In genomic region chr14:68966872-68967301, GRCh38 we compare ENCODE assay signal across 13 cellular contexts. TPM values are rescaled to one million over a fixed set of nuclear protein-coding genes. Genes with fewer than 3 reads are reported as not detected.
DNase-seq lines count a peak whose midpoint lies in the region; ATAC-seq and TF ChIP-seq lines count a peak whose summit lies in the region.
"Had no signal": no experiment of that assay in that cellular context is flagged by ENCODE, and none has a peak within 500 bp of the region (broad histone marks: within the 10 kb centered on the region; RNA-seq: fewer than 3 reads in every experiment).

No MANE protein-coding gene starts in this region.

- no peak overlapping the region for H3K4me3 Mint-ChIP-seq in activated T-cell treated with anti-CD3 and anti-CD28 coated beads, Interleukin-2, amount 50 U/mL, for 24 hours
- H3K4me3 Mint-ChIP-seq in activated T-cell treated with anti-CD3 and anti-CD28 coated beads, Interleukin-2, amount 50 U/mL, for 4 hours = no peak overlapping the region
- H3K4me3 Mint-ChIP-seq: stimulated activated effector memory CD8-positive, alpha-beta T cell treated with anti-CD3 and anti-CD28 coated beads, Interleukin-12 subunit alpha, Interleukin-12 subunit beta, amount 100 ng/mL, for 72 hours had no signal

- H3K27ac Mint-ChIP-seq in activated T-cell treated with anti-CD3 and anti-CD28 coated beads, Interleukin-2, amount 50 U/mL, for 24 hours = peak overlapping the region; percentile 64
- H3K27ac Mint-ChIP-seq: stimulated activated effector memory CD8-positive, alpha-beta T cell treated with anti-CD3 and anti-CD28 coated beads, Interleukin-12 subunit alpha, Interleukin-12 subunit beta, amount 100 ng/mL, for 72 hours had no signal

- H3K27ac ChIP-seq in cingulate gyrus (ENCODE audit: low read depth, low read length) (peak overlapping the region; percentile 23), muscle layer of duodenum (ENCODE audit: low read length) (peak overlapping the region; percentile 50), vagina (peak overlapping the region; percentile 42)
- H3K27ac ChIP-seq: foreskin keratinocyte had no signal

- intact Hi-C loops in vagina (cut with DNase I) = no loop called here
- intact Hi-C loops in lower leg skin (cut with DNase I; ENCODE audit: low total_unique reads) = no loop called here

- ATAC-seq in activated T-cell treated with anti-CD3 and anti-CD28 coated beads, Interleukin-2, amount 50 U/mL, for 4 hours = no peak
- ATAC-seq in HG02885 (IDR thresholded peaks at IDR 0.05; ENCODE audit: poor library complexity, unreplicated experiment) = no peak
- ATAC-seq: foreskin keratinocyte; stimulated activated effector memory CD8-positive, alpha-beta T cell treated with anti-CD3 and anti-CD28 coated beads, Interleukin-12 subunit alpha, Interleukin-12 subunit beta, amount 100 ng/mL, for 72 hours had no signal

- TF ChIP-seq POLR2A in vagina (IDR thresholded peaks at IDR 0.05) (no peak), lower leg skin (IDR thresholded peaks at IDR 0.05) (no peak)

- peaks cover 100% of the 10 kb centered on the region for H3K4me1 Mint-ChIP-seq in activated T-cell treated with anti-CD3 and anti-CD28 coated beads, Interleukin-2, amount 50 U/mL, for 24 hours (ENCODE audit: low read depth)
- peaks cover 93% of the 10 kb centered on the region for H3K4me1 Mint-ChIP-seq in activated T-cell treated with anti-CD3 and anti-CD28 coated beads, Interleukin-2, amount 50 U/mL, for 4 hours (ENCODE audit: low read depth)

- H3K27me3 ChIP-seq in muscle layer of duodenum (ENCODE audit: low read depth, low read length) (no peaks in the 10 kb centered on the region), vagina (no peaks in the 10 kb centered on the region)
- H3K27me3 ChIP-seq: foreskin keratinocyte had no signal

- TF ChIP-seq CTCF in vagina (IDR thresholded peaks at IDR 0.05) (no peak), lower leg skin (IDR thresholded peaks at IDR 0.05) (no peak)

- DNase-seq in activated T-cell treated with anti-CD3 and anti-CD28 coated beads, Interleukin-2, amount 50 U/mL, for 24 hours = no peak
- no peak for DNase-seq in activated T-cell treated with anti-CD3 and anti-CD28 coated beads, Interleukin-2, amount 50 U/mL, for 4 hours
- no peak for DNase-seq in vagina (ENCODE audit: extremely low spot score in 2 of 2)
- DNase-seq in lower leg skin (ENCODE audit: low spot score in 2 of 2) = no peak
- no peak for DNase-seq in GF-D8 (lab: John Stamatoyannopoulos, UW)
- DNase-seq: ACHN; foreskin keratinocyte; MM.1S; stimulated activated CD4-positive, alpha-beta T cell treated with anti-CD3 and anti-CD28 coated beads, Interleukin-12 subunit alpha, Interleukin-12 subunit beta, amount 100 ng/mL, for 4 hours had no signal

- H3K36me3 ChIP-seq in muscle layer of duodenum (ENCODE audit: control insufficient read depth in 1 of 2, insufficient read depth in 2 of 2, low read length in 2 of 2) (peaks cover 4 to 5% of the 10 kb centered on the region in 2 donors), vagina (no peaks in the 10 kb centered on the region)

- no peaks in the 10 kb centered on the region for H3K9me3 Mint-ChIP-seq in activated T-cell treated with anti-CD3 and anti-CD28 coated beads, Interleukin-2, amount 50 U/mL, for 24 hours
- H3K9me3 Mint-ChIP-seq in activated T-cell treated with anti-CD3 and anti-CD28 coated beads, Interleukin-2, amount 50 U/mL, for 4 hours = no peaks in the 10 kb centered on the region
- H3K9me3 Mint-ChIP-seq: stimulated activated effector memory CD8-positive, alpha-beta T cell treated with anti-CD3 and anti-CD28 coated beads, Interleukin-12 subunit alpha, Interleukin-12 subunit beta, amount 100 ng/mL, for 72 hours had no signal

- H3K4me3 ChIP-seq in muscle layer of duodenum (ENCODE audit: low read depth in 1 of 2, low read length in 2 of 2) (peak overlapping the region in 1 of 2 donors; percentile 11), vagina (no peak overlapping the region), lower leg skin (ENCODE audit: low read depth, poor library complexity, severe bottlenecking) (no peak overlapping the region)

- no peaks in the 10 kb centered on the region for H3K27me3 Mint-ChIP-seq in activated T-cell treated with anti-CD3 and anti-CD28 coated beads, Interleukin-2, amount 50 U/mL, for 24 hours
- no peaks in the 10 kb centered on the region for H3K27me3 Mint-ChIP-seq in activated T-cell treated with anti-CD3 and anti-CD28 coated beads, Interleukin-2, amount 50 U/mL, for 4 hours (ENCODE audit: low read depth)

- H3K9me3 ChIP-seq in muscle layer of duodenum (ENCODE audit: control insufficient read depth in 1 of 2, low read length in 2 of 2) (no peaks in the 10 kb centered on the region), vagina (no peaks in the 10 kb centered on the region)

- peaks cover 26 to 95% of the 10 kb centered on the region in 2 donors for H3K4me1 ChIP-seq in muscle layer of duodenum (ENCODE audit: control insufficient read depth in 1 of 2, insufficient read depth in 2 of 2, low read length in 2 of 2)
- H3K4me1 ChIP-seq in vagina = peaks cover 73% of the 10 kb centered on the region

- peaks cover 16% of the 10 kb centered on the region for H3K36me3 Mint-ChIP-seq in activated T-cell treated with anti-CD3 and anti-CD28 coated beads, Interleukin-2, amount 50 U/mL, for 24 hours (ENCODE audit: low read depth)
- H3K36me3 Mint-ChIP-seq in activated T-cell treated with anti-CD3 and anti-CD28 coated beads, Interleukin-2, amount 50 U/mL, for 4 hours (ENCODE audit: insufficient read depth) = peaks cover 7% of the 10 kb centered on the region
- H3K36me3 Mint-ChIP-seq: stimulated activated effector memory CD8-positive, alpha-beta T cell treated with anti-CD3 and anti-CD28 coated beads, Interleukin-12 subunit alpha, Interleukin-12 subunit beta, amount 100 ng/mL, for 72 hours had no signal

- 44 to 55% methylated on average over 3 of the region's 3 CpGs for WGBS in lower leg skin, 2 donors

RNA-seq across cellular contexts. Expression of gene ACTN1, which starts 12.2 kb away (rescaled TPM):
- 10 to 100 TPM; 47.0 to 77.1 (median 56.2) TPM for total RNA-seq in activated T-cell treated with anti-CD3 and anti-CD28 coated beads, Interleukin-2, amount 50 U/mL, for 4 hours
- total RNA-seq in vagina = 209 TPM
- total RNA-seq in lower leg skin = 100 to 1,000 TPM in 2 of 4 donors, 10 to 100 TPM in 2; 31.9 to 111 (median 76.1) TPM
